Comparison of ENCODE assay signal across 1 cellular context in the genomic region with DNA sequence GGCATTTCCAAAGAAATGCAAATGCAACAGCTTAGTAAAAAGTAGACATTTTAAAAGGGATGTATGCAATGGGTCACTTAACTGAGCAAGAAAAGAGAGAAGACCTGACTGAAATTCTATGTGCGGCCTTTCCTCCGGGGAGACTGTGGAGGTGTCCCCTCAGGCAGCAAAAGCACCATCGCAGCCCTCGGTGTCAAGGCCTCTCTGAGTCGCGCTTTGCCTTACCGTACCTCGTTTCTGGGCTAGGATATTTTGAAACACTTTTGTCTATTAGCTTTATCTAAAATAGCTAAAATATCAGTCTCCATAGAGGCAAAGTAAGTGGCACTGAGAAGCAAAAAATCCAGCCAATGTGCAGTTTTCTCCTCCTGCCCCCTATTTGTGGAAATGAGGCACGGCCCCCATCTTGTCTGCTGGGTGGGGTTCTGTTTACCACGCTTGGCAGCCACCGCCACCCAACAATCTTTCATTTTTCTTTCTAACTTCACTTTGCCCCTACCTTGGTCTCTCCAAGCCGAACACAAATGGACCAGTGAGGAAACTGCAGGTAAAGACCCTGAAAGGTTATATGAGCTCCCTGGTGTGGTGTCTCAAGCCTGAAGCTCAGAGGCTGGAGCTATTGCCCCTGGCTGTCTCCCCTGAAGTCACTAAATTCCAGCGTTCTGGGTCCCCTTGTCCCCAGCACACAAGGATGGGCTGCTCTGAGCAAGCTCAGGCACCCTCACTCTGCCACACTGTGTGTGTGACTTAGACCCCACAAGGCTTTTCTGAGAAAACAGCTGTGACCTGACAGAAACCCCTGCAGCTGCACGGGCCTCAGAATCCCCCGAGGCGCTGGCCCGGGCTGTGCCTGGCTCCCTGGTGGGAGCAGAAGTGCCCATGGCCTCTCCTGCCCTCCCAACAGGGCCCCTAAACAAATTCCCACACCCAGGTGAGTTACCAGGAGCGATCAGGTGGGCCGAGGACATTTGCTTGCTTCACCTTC.
TF ChIP-seq lines count a peak whose summit lies in the region.

No MANE protein-coding gene starts in this region.

TF ChIP-seq in K562, 482 proteins besides CTCF, POLR2A, EP300 and RAD21:
- TF ChIP-seq ZNF766 (CRISPR knock-in tag; conservative IDR thresholded peaks at IDR 0.05) = no peak
- peak; percentile 21 for TF ChIP-seq DACH1 (IDR thresholded peaks at IDR 0.05; ENCODE audit: partially characterized antibody)
